ENCODE assay signal across 1 cellular context in genomic region chr19:55227241-55228014, GRCh38.
TF ChIP-seq lines count a peak whose summit lies in the region.

No MANE protein-coding gene starts in this region.

TF ChIP-seq in HepG2, 621 proteins besides CTCF, POLR2A, EP300 and RAD21:
- TF ChIP-seq ZNF160 (CRISPR knock-in tag; IDR thresholded peaks at IDR 0.05) (no peak), RBM39 (IDR thresholded peaks at IDR 0.05; ENCODE audit: low read depth, low read length, poor library complexity, severe bottlenecking) (peak; percentile 12), ZSCAN21 (CRISPR knock-in tag; IDR thresholded peaks at IDR 0.05; ENCODE audit: borderline replicate concordance) (0 out of 2 replicates have a peak, but pooled peaks have one; percentile 11), HOXA3 (CRISPR knock-in tag; IDR thresholded peaks at IDR 0.05) (0 out of 2 replicates have a peak, but pooled peaks have one; percentile 12), PAF1 (CRISPR knock-in tag; IDR thresholded peaks at IDR 0.05) (peak; percentile 59; the same call in 1 of the 2 replicates), AGO2 (optimal IDR thresholded peaks at IDR 0.05; ENCODE audit: low read depth, low read length) (peak; percentile 51), HNRNPL (IDR thresholded peaks at IDR 0.05; ENCODE audit: low read depth, low read length) (0 out of 2 replicates have a peak, but pooled peaks have one; percentile 20), RBFOX2 (IDR thresholded peaks at IDR 0.05; ENCODE audit: low read depth, low read length) (0 out of 2 replicates have a peak, but pooled peaks have one; percentile 11), ZNF530 (CRISPR knock-in tag; IDR thresholded peaks at IDR 0.05; ENCODE audit: low read depth) (no peak), HOXD1 (CRISPR knock-in tag; IDR thresholded peaks at IDR 0.05) (no peak)
